8 cellular contexts compared by ENCODE assay signal in the genomic region with DNA sequence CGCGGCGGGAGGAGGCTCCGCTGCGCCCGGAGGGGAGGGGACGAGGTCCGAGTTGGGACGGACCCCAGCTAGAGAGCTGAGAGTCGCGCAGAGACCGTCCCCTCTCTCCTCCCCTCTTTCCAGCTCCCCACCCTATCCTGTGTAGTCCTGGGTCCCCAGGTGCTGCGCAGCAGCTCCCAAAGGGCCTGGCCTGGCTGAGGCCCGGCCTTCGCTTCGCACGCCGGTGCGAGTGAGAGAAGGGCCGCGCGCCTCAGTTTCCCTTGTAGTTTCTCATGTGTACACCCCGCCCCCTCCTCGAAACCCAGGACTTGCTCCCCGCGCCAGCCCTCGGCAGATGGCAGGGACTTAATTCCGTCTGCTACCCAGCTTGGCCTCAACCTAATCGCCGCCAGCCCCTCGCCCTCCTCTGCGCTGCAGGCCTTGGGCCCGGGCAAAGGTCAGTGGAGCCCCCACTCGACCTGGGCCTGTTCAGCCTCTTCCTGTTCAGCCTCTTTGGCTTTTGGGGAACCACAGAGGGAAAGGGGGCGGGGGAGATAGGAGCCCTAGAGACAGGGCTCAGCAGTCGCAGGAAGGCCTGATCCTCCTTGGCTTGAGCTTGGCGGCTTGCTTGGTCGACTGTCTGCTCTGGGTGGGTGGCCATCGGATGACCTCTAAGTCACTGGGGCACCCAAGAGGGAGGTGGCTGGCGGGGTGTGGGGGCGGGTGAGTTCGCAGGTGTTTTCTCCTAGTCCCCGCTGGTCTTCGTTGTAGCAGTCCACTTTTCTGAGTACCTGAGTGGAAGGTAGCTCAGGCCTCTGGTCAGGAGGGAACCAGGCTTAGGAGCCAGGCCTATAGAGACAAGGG. TPM values are rescaled to one million over a fixed set of nuclear protein-coding genes. Genes with fewer than 3 reads are reported as not detected.
DNase-seq lines count a peak whose midpoint lies in the region; ATAC-seq and TF ChIP-seq lines count a peak whose summit lies in the region.

No MANE protein-coding gene starts in this region.

- peaks cover 15% of the 10 kb centered on the region for H3K4me1 Mint-ChIP-seq in T-helper 2 cell treated with Interferon-gamma antibody and Interleukin-4, amounts not matched to agents 5 μg/mL and 100 μg/mL, for 36 hours (ENCODE audit: low read depth)

- peaks cover 0 to 20% (median 13%) of the 10 kb centered on the region in 4 donors for H3K4me1 ChIP-seq in tibial nerve

- H3K27me3 ChIP-seq in HL-60 (ENCODE audit: insufficient read depth, poor library complexity, severe bottlenecking): no peaks in the 10 kb centered on the region
- no peaks in the 10 kb centered on the region for H3K27me3 ChIP-seq in tibial nerve

- peaks cover 0 to 27% (median 9%) of the 10 kb centered on the region in 3 donors for H3K36me3 ChIP-seq in tibial nerve

- H3K27me3 Mint-ChIP-seq in T-helper 2 cell treated with Interferon-gamma antibody and Interleukin-4, amounts not matched to agents 5 μg/mL and 100 μg/mL, for 36 hours (ENCODE audit: low read depth): no peaks in the 10 kb centered on the region

- H3K4me3 ChIP-seq in HL-60 (replicated peaks; ENCODE audit: insufficient read depth, low read length) (peak overlapping the region; percentile 89), tibial nerve (peak overlapping the region; percentile 83 to 96 (median 92))

- TF ChIP-seq POLR2A in tibial nerve (IDR thresholded peaks at IDR 0.05): no peak

- DNase-seq in DMS 273 (lab: John Stamatoyannopoulos, UW; ENCODE audit: unreplicated experiment): peak; percentile 100
- peak; percentile 42 to 76 for DNase-seq in HL-60 (ENCODE audit: low read depth in 1 of 2, low spot score in 1 of 2)
- DNase-seq in T-helper 2 cell treated with Interferon-gamma antibody and Interleukin-4, amounts not matched to agents 5 μg/mL and 100 μg/mL, for 36 hours (ENCODE audit: low spot score): peak; percentile 23
- DNase-seq in dermis blood vessel endothelial cell: peak; percentile 21
- DNase-seq in medulla oblongata (ENCODE audit: extremely low spot score): peak; percentile 43
- DNase-seq in tibial nerve (ENCODE audit: low spot score in 2 of 2): peak in 1 of 2 donors; percentile 17
- DNase-seq in NCI-H128 (lab: John Stamatoyannopoulos, UW; ENCODE audit: unreplicated experiment): no peak

- H3K9me3 ChIP-seq in tibial nerve: no peaks in the 10 kb centered on the region

- no peak for TF ChIP-seq CTCF in HL-60 (IDR thresholded peaks at IDR 0.05; ENCODE audit: insufficient read depth, low read length)
- TF ChIP-seq CTCF in tibial nerve (IDR thresholded peaks at IDR 0.05): no peak

- H3K4me3 Mint-ChIP-seq in T-helper 2 cell treated with Interferon-gamma antibody and Interleukin-4, amounts not matched to agents 5 μg/mL and 100 μg/mL, for 36 hours: peak overlapping the region; percentile 95

- H3K27ac ChIP-seq in HL-60 (replicated peaks) (peak overlapping the region; percentile 97), tibial nerve (peak overlapping the region; percentile 96 to 100 (median 98))

- H3K36me3 Mint-ChIP-seq in T-helper 2 cell treated with Interferon-gamma antibody and Interleukin-4, amounts not matched to agents 5 μg/mL and 100 μg/mL, for 36 hours (ENCODE audit: low read depth): peaks cover 5% of the 10 kb centered on the region

- no peak for ATAC-seq in GM21423 (IDR thresholded peaks at IDR 0.05; ENCODE audit: unreplicated experiment)

- no peaks in the 10 kb centered on the region for H3K9me3 Mint-ChIP-seq in T-helper 2 cell treated with Interferon-gamma antibody and Interleukin-4, amounts not matched to agents 5 μg/mL and 100 μg/mL, for 36 hours

- WGBS in tibial nerve, 2 donors: 4 to 6% methylated on average over 35 to 36 of the region's 44 CpGs

- H3K27ac Mint-ChIP-seq in T-helper 2 cell treated with Interferon-gamma antibody and Interleukin-4, amounts not matched to agents 5 μg/mL and 100 μg/mL, for 36 hours: peak overlapping the region; percentile 89

- no peak for TF ChIP-seq EP300 in tibial nerve (IDR thresholded peaks at IDR 0.05)

RNA-seq across cellular contexts. Expression of gene ZNF687, which starts 1.0 kb away (rescaled TPM):
- total RNA-seq in dermis blood vessel endothelial cell (12.6 and 16.6 TPM in 2 replicates), tibial nerve (10 to 100 TPM; 21.1 to 35.3 (median 27.1) TPM)

RNA-seq across cellular contexts. Expression of gene PSMD4, which starts 28.6 kb away (rescaled TPM):
- total RNA-seq in dermis blood vessel endothelial cell: 231 and 242 TPM in 2 replicates
- total RNA-seq in tibial nerve: 100 to 1,000 TPM; 112 to 153 (median 120) TPM

RNA-seq across cellular contexts. Expression of gene PI4KB, which starts 44.1 kb away (rescaled TPM):
- total RNA-seq in dermis blood vessel endothelial cell (45.5 and 55.3 TPM in 2 replicates), tibial nerve (100 to 1,000 TPM in 1 of 4 donors, 10 to 100 TPM in 3; 69.9 to 100 (median 72.3) TPM)
